In the genomic region with DNA sequence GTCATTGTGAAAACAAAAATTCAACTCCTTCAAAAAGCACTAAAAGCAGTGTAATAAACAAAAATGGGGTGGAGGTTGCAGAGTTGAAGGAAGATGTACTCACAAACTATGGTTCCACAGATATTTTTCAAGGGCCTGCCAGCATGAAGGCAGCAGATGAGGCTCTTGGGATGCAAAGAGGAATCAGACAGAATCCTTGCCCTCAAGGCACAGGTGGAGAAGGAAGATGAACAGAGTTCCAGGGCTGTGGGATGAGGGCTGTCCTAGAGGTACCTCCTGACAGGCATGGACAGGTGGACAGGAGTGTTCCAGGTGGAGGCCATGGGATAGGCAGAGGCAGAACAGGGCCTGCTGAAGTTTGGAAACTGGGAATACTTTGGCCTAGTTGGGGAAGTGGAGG, we compare ENCODE assay signal across 30 cellular contexts.
"Had no signal": no experiment of that assay in that cellular context is flagged by ENCODE, and none has a peak within 500 bp of the region (broad histone marks: within the 10 kb centered on the region; RNA-seq: fewer than 3 reads in every experiment).

No MANE protein-coding gene starts in this region.

- H3K9me3 Mint-ChIP-seq: activated CD8-positive, alpha-beta T cell treated with anti-CD3 and anti-CD28 coated beads for 36 hours; activated naive CD4-positive, alpha-beta T cell treated with anti-CD3 and anti-CD28 coated beads, Interleukin-2, amount 50 U/mL, for 24 hours; activated naive CD8-positive, alpha-beta T cell treated with anti-CD3 and anti-CD28 coated beads for 36 hours; activated T-cell treated with anti-CD3 and anti-CD28 coated beads, Interleukin-2, amount 50 U/mL, for 4 hours; activated T-helper 1 cell treated with anti-CD3 and anti-CD28 coated beads, Interleukin-12 subunit alpha, Interleukin-12 subunit beta, Interleukin-2, Interleukin-4 antibody, amounts not matched to agents 30 ng/mL and 10 ng/mL and 1 ng/mL, durations not matched to agents 14 hours and 24 hours and 36 hours; activated T-helper 2 cell treated with anti-CD3 and anti-CD28 coated beads, Interferon-gamma antibody, Interleukin-2, Interleukin-4, amounts not matched to agents 10 μg/mL and 5 μg/mL and 100 μg/mL, durations not matched to agents 14 hours and 24 hours and 36 hours; effector memory CD8-positive, alpha-beta T cell had no signal

- DNase-seq: activated CD4-positive, alpha-beta T cell treated with anti-CD3 and anti-CD28 coated beads for 1 hour; activated CD4-positive, alpha-beta T cell treated with anti-CD3 and anti-CD28 coated beads for 4 hours; activated CD4-positive, alpha-beta T cell treated with anti-CD3 and anti-CD28 coated beads, Interleukin-2, amount 10 ng/mL, durations not matched to agents 7 days and 5 days; activated CD4-positive, alpha-beta T cell treated with anti-CD3 and anti-CD28 coated beads, Interleukin-2, amount 50 U/mL, for 4 hours; activated CD8-positive, alpha-beta memory T cell treated with anti-CD3 and anti-CD28 coated beads for 24 hours; activated CD8-positive, alpha-beta T cell treated with anti-CD3 and anti-CD28 coated beads for 36 hours; activated effector memory CD4-positive, alpha-beta T cell treated with anti-CD3 and anti-CD28 coated beads, Interleukin-2, amount 50 U/mL, for 16 hours; activated naive CD4-positive, alpha-beta T cell treated with anti-CD3 and anti-CD28 coated beads for 36 hours; activated naive CD8-positive, alpha-beta T cell treated with anti-CD3 and anti-CD28 coated beads for 36 hours; activated naive CD8-positive, alpha-beta T cell treated with anti-CD3 and anti-CD28 coated beads, Interleukin-2, amount 50 U/mL, for 24 hours; activated T-cell treated with anti-CD3 and anti-CD28 coated beads, Interleukin-2, amount 50 U/mL, for 4 hours; adrenal gland; amygdala; aorta; body of pancreas; caudate nucleus; cortex of kidney; dermis blood vessel endothelial cell; effector CD4-positive, alpha-beta T cell; effector memory CD8-positive, alpha-beta T cell; erythroblast; foreskin keratinocyte; gastrocnemius medialis; glutamatergic neuron; T-helper 2 cell had no signal

- H3K27ac Mint-ChIP-seq: activated CD4-positive, alpha-beta T cell treated with anti-CD3 and anti-CD28 coated beads, Interleukin-2, amount 10 ng/mL, durations not matched to agents 7 days and 5 days; activated CD8-positive, alpha-beta T cell treated with anti-CD3 and anti-CD28 coated beads for 36 hours; activated naive CD4-positive, alpha-beta T cell treated with anti-CD3 and anti-CD28 coated beads for 36 hours; activated naive CD4-positive, alpha-beta T cell treated with anti-CD3 and anti-CD28 coated beads, Interleukin-2, amount 50 U/mL, for 24 hours; activated naive CD8-positive, alpha-beta T cell treated with anti-CD3 and anti-CD28 coated beads for 36 hours; activated naive CD8-positive, alpha-beta T cell treated with anti-CD3 and anti-CD28 coated beads, Interleukin-2, amount 50 U/mL, for 24 hours; activated T-helper 1 cell treated with anti-CD3 and anti-CD28 coated beads, Interleukin-12 subunit alpha, Interleukin-12 subunit beta, Interleukin-2, Interleukin-4 antibody, amounts not matched to agents 30 ng/mL and 10 ng/mL and 1 ng/mL, durations not matched to agents 14 hours and 24 hours and 36 hours; activated T-helper 2 cell treated with anti-CD3 and anti-CD28 coated beads, Interferon-gamma antibody, Interleukin-2, Interleukin-4, amounts not matched to agents 10 μg/mL and 5 μg/mL and 100 μg/mL, durations not matched to agents 14 hours and 24 hours and 36 hours; effector memory CD8-positive, alpha-beta T cell; WTC11 had no signal

- H3K27me3 Mint-ChIP-seq: activated naive CD4-positive, alpha-beta T cell treated with anti-CD3 and anti-CD28 coated beads, Interleukin-2, amount 50 U/mL, for 24 hours; activated naive CD8-positive, alpha-beta T cell treated with anti-CD3 and anti-CD28 coated beads for 36 hours had no signal

- H3K4me1 Mint-ChIP-seq: activated CD4-positive, alpha-beta T cell treated with anti-CD3 and anti-CD28 coated beads, Interleukin-2, amount 10 ng/mL, durations not matched to agents 7 days and 5 days; activated naive CD4-positive, alpha-beta T cell treated with anti-CD3 and anti-CD28 coated beads, Interleukin-2, amount 50 U/mL, for 24 hours; activated naive CD8-positive, alpha-beta T cell treated with anti-CD3 and anti-CD28 coated beads, Interleukin-2, amount 50 U/mL, for 24 hours had no signal

- ATAC-seq: activated CD8-positive, alpha-beta T cell treated with anti-CD3 and anti-CD28 coated beads for 36 hours; activated naive CD8-positive, alpha-beta T cell treated with anti-CD3 and anti-CD28 coated beads, Interleukin-2, amount 50 U/mL, for 24 hours; activated T-cell treated with anti-CD3 and anti-CD28 coated beads, Interleukin-2, amount 50 U/mL, for 4 hours; body of pancreas; effector memory CD8-positive, alpha-beta T cell; foreskin keratinocyte; gastrocnemius medialis; WTC11 had no signal

- H3K27ac ChIP-seq: adrenal gland, body of pancreas, esophagus muscularis mucosa, foreskin keratinocyte, gastrocnemius medialis had no signal

- H3K9me3 ChIP-seq: adrenal gland, body of pancreas, esophagus muscularis mucosa, gastrocnemius medialis had no signal

- H3K4me3 Mint-ChIP-seq: activated CD4-positive, alpha-beta T cell treated with anti-CD3 and anti-CD28 coated beads, Interleukin-2, amount 10 ng/mL, durations not matched to agents 7 days and 5 days; activated CD8-positive, alpha-beta T cell treated with anti-CD3 and anti-CD28 coated beads for 36 hours; activated naive CD4-positive, alpha-beta T cell treated with anti-CD3 and anti-CD28 coated beads for 36 hours; activated naive CD4-positive, alpha-beta T cell treated with anti-CD3 and anti-CD28 coated beads, Interleukin-2, amount 50 U/mL, for 24 hours; activated naive CD8-positive, alpha-beta T cell treated with anti-CD3 and anti-CD28 coated beads for 36 hours; activated naive CD8-positive, alpha-beta T cell treated with anti-CD3 and anti-CD28 coated beads, Interleukin-2, amount 50 U/mL, for 24 hours; activated T-cell treated with anti-CD3 and anti-CD28 coated beads, Interleukin-2, amount 50 U/mL, for 4 hours; activated T-helper 1 cell treated with anti-CD3 and anti-CD28 coated beads, Interleukin-12 subunit alpha, Interleukin-12 subunit beta, Interleukin-2, Interleukin-4 antibody, amounts not matched to agents 30 ng/mL and 10 ng/mL and 1 ng/mL, durations not matched to agents 14 hours and 24 hours and 36 hours; effector memory CD8-positive, alpha-beta T cell; WTC11 had no signal

- H3K27me3 ChIP-seq: adrenal gland, body of pancreas, esophagus muscularis mucosa, foreskin keratinocyte, gastrocnemius medialis had no signal

- H3K4me3 ChIP-seq: adrenal gland, body of pancreas, esophagus muscularis mucosa, gastrocnemius medialis had no signal

- H3K36me3 ChIP-seq: adrenal gland, esophagus muscularis mucosa, gastrocnemius medialis had no signal
